In genomic region chr4:150072906-150073714, GRCh38 we compare ENCODE assay signal across 1 cellular context.
TF ChIP-seq lines count a peak whose summit lies in the region.

No MANE protein-coding gene starts in this region.

TF ChIP-seq in SK-N-SH treated with all-trans-retinoic acid at 6 μM for 48 hours, 23 proteins besides CTCF, POLR2A, EP300 and RAD21 (continued from another document):
- TF ChIP-seq ESRRG (CRISPR knock-in tag; IDR thresholded peaks at IDR 0.05): no peak
- no peak for TF ChIP-seq BACH2 (CRISPR knock-in tag; IDR thresholded peaks at IDR 0.05; ENCODE audit: borderline replicate concordance)
- TF ChIP-seq, protein P1, sequence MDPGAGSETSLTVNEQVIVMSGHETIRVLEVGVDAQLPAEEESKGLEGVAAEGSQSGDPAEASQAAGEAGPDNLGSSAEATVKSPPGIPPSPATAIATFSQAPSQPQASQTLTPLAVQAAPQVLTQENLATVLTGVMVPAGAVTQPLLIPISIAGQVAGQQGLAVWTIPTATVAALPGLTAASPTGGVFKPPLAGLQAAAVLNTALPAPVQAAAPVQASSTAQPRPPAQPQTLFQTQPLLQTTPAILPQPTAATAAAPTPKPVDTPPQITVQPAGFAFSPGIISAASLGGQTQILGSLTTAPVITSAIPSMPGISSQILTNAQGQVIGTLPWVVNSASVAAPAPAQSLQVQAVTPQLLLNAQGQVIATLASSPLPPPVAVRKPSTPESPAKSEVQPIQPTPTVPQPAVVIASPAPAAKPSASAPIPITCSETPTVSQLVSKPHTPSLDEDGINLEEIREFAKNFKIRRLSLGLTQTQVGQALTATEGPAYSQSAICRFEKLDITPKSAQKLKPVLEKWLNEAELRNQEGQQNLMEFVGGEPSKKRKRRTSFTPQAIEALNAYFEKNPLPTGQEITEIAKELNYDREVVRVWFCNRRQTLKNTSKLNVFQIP (CRISPR knock-in tag; IDR thresholded peaks at IDR 0.05; ENCODE audit: borderline replicate concordance, low read depth): peak; percentile 53; the same call in 1 of the 2 replicates
- no peak for TF ChIP-seq RARB (CRISPR knock-in tag; IDR thresholded peaks at IDR 0.05)
TF ChIP-seq in SK-N-SH treated with all-trans-retinoic acid at 6 μM for 48 hours: peak in this region for 3.
